31 cellular contexts compared by ENCODE assay signal in the genomic region with DNA sequence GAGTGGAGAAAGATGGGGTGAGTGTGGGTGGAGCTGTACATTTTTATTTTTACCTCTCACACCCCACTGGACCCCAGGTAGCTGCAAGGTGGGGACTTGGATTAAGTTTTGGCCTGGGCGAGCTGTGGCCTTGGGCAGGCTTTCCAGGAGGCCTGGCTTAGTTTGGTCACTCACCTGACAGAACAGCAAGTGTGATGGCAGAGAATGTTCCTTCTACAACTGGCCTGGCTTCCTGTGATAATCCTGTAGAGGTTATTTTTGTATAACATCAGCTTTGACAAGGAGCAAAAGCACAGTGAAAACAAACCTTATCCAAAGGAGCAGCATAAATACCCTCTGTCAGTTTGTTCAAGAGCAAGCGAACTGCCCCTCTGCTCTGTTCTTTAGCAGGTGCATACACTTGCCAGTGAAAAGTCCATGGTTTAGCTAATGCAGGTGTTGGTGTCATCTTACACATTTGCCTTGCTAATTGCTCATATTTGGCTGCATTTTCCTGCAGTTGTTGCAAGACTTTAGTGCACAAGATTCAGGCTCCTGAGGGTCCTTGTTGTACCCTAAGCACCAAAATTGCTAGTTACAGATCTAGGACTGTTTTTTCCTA. TPM values are rescaled to one million over a fixed set of nuclear protein-coding genes. Genes with fewer than 3 reads are reported as not detected.
DNase-seq lines count a peak whose midpoint lies in the region; TF ChIP-seq lines count a peak whose summit lies in the region.
"Had no signal": no experiment of that assay in that cellular context is flagged by ENCODE, and none has a peak within 500 bp of the region (broad histone marks: within the 10 kb centered on the region; RNA-seq: fewer than 3 reads in every experiment).

No MANE protein-coding gene starts in this region.

- DNase-seq in MM.1S (peak; percentile 86), NCI-H2196 (lab: John Stamatoyannopoulos, UW; ENCODE audit: unreplicated experiment) (peak; percentile 7), left ventricle myocardium inferior (no peak), cerebellar cortex (ENCODE audit: low spot score) (no peak), colonic mucosa (no peak)
- DNase-seq in activated CD8-positive, alpha-beta memory T cell treated with anti-CD3 and anti-CD28 coated beads for 24 hours, result no peak
- DNase-seq: activated CD4-positive, alpha-beta T cell treated with anti-CD3 and anti-CD28 coated beads for 48 hours; activated CD8-positive, alpha-beta memory T cell treated with anti-CD3 and anti-CD28 coated beads, Interleukin-2, amount 10 ng/mL, durations not matched to agents 7 days and 5 days; activated naive CD4-positive, alpha-beta T cell treated with Interleukin-2 at 50 U/mL for 16 hours; activated T-cell treated with anti-CD3 and anti-CD28 coated beads, Interleukin-2, amount 50 U/mL, for 72 hours; adrenal gland; foreskin melanocyte; hippocampal formation; immature natural killer cell; midbrain; natural killer cell; NCI-H1930; NCI-H510A; retina; spleen; stimulated activated CD4-positive, alpha-beta T cell treated with anti-CD3 and anti-CD28 coated beads, Interleukin-4, amount 100 ng/mL, for 1 hour had no signal

- no peaks in the 10 kb centered on the region for H3K79me2 ChIP-seq in MM.1S (ENCODE audit: low read length)

- H3K27me3 ChIP-seq in BLaER1 (no peaks in the 10 kb centered on the region), MM.1S (replicated peaks; ENCODE audit: insufficient read depth, low read length) (no peaks in the 10 kb centered on the region), left ventricle myocardium inferior (ENCODE audit: low read depth) (no peaks in the 10 kb centered on the region), colonic mucosa (no peaks in the 10 kb centered on the region)
- H3K27me3 ChIP-seq: adrenal gland, spleen, suprapubic skin had no signal

- H2AFZ ChIP-seq in MM.1S (ENCODE audit: low read length), result 0 out of 2 replicates have a peak overlapping the region, but pooled peaks have one; percentile 8

- H3K9me2 ChIP-seq in MM.1S (replicated peaks; ENCODE audit: insufficient read depth, low read length), result no peaks in the 10 kb centered on the region

- H4K20me1 ChIP-seq in BLaER1 (no peaks in the 10 kb centered on the region), MM.1S (ENCODE audit: insufficient read depth, low read length) (no peaks in the 10 kb centered on the region)

- TF ChIP-seq CTCF in MM.1S (IDR thresholded peaks at IDR 0.05; ENCODE audit: low read length), result no peak
- TF ChIP-seq CTCF in left ventricle myocardium inferior (IDR thresholded peaks at IDR 0.05; ENCODE audit: borderline replicate concordance), result no peak
- no peak for TF ChIP-seq CTCF in colonic mucosa (IDR thresholded peaks at IDR 0.05)

- H3K4me3 ChIP-seq in BLaER1 (no peak overlapping the region), MM.1S (ENCODE audit: low read length) (peak overlapping the region; percentile 37), left ventricle myocardium inferior (no peak overlapping the region), colonic mucosa (no peak overlapping the region)
- H3K4me3 ChIP-seq: adrenal gland, coronary artery, spleen, suprapubic skin had no signal

- intact Hi-C loops in left ventricle myocardium inferior (cut with micrococcal nuclease), result no loop called here
- intact Hi-C loops in colonic mucosa (cut with DNase I), result no loop called here

- H3K36me3 ChIP-seq in BLaER1, result no peaks in the 10 kb centered on the region
- H3K36me3 ChIP-seq in MM.1S (replicated peaks; ENCODE audit: insufficient read depth, low read length), result no peaks in the 10 kb centered on the region
- peaks cover 10% of the 10 kb centered on the region for H3K36me3 ChIP-seq in left ventricle myocardium inferior
- no peaks in the 10 kb centered on the region for H3K36me3 ChIP-seq in colonic mucosa

- H3K9ac ChIP-seq in BLaER1, result no peak overlapping the region
- H3K9ac ChIP-seq in MM.1S (ENCODE audit: low read length), result peak overlapping the region; percentile 10; the same call in 1 of the 2 replicates
- H3K9ac ChIP-seq in colonic mucosa (ENCODE audit: low read depth in 2 of 2, low read length in 2 of 2), result no peak overlapping the region

- H3K9me3 ChIP-seq in BLaER1, result 0 out of 2 replicates have a peak, but pooled peaks cover under 1% of the 10 kb centered on the region
- no peaks in the 10 kb centered on the region for H3K9me3 ChIP-seq in MM.1S (replicated peaks; ENCODE audit: insufficient read depth, low read length)
- H3K9me3 ChIP-seq in left ventricle myocardium inferior (replicated peaks), result no peaks in the 10 kb centered on the region
- H3K9me3 ChIP-seq in colonic mucosa, result no peaks in the 10 kb centered on the region
- H3K9me3 ChIP-seq: adrenal gland, spleen, suprapubic skin had no signal

- H3K4me1 ChIP-seq in BLaER1 (peaks cover 32% of the 10 kb centered on the region), MM.1S (ENCODE audit: low read length) (peaks cover 36% of the 10 kb centered on the region), left ventricle myocardium inferior (peaks cover 37% of the 10 kb centered on the region), colonic mucosa (no peaks in the 10 kb centered on the region)

- H3K27ac ChIP-seq in BLaER1 (no peak overlapping the region), MM.1S (ENCODE audit: low read length) (peak overlapping the region; percentile 78), left ventricle myocardium inferior (replicated peaks) (peak overlapping the region; percentile 84), colonic mucosa (no peak overlapping the region)
- H3K27ac ChIP-seq: C4-2B, coronary artery, RWPE1, spleen, suprapubic skin had no signal

- H3K4me2 ChIP-seq in BLaER1 (peak overlapping the region; percentile 11), MM.1S (ENCODE audit: low read depth, low read length) (peak overlapping the region; percentile 87)

- H3F3A ChIP-seq in MM.1S (ENCODE audit: insufficient read depth, low read length), result peaks cover 23% of the 10 kb centered on the region

RNA-seq across cellular contexts. Expression of a gene that starts 6.3 kb away (rescaled TPM):
- total RNA-seq in left ventricle myocardium inferior, result 36.4 TPM
- 10 to 100 TPM; 17.5 to 23.3 TPM for total RNA-seq in colonic mucosa
- total RNA-seq: G401 had no signal

RNA-seq across cellular contexts. Expression of a gene that starts 48.6 kb away (rescaled TPM):
- total RNA-seq in left ventricle myocardium inferior (not detected), colonic mucosa (1,000 to 10,000 TPM; 2,582 to 2,822 TPM)
- total RNA-seq: activated CD8-positive, alpha-beta memory T cell treated with anti-CD3 and anti-CD28 coated beads, Interleukin-2, amount 10 ng/mL, durations not matched to agents 7 days and 5 days; activated T-cell treated with anti-CD3 and anti-CD28 coated beads, Interleukin-2, amount 50 U/mL, for 72 hours; esophagus mucosa; G401; MCF 10A; natural killer cell; omental fat pad; spleen; T-helper 2 cell treated with Interferon-gamma antibody and Interleukin-4, amounts not matched to agents 100 ng/mL and 5 ng/mL, for 36 hours had no signal

Comparison
In these comparisons a context has a peak if more than half of its experiments do, and no peak if none do; other contexts are left out.
1. H3K27ac ChIP-seq: peak in MM.1S (single experiment) and left ventricle myocardium inferior (single experiment); none in BLaER1 (single experiment) and colonic mucosa (single experiment).
2. DNase-seq: peak in MM.1S (single experiment) and NCI-H2196 (single experiment); none in left ventricle myocardium inferior (single experiment), activated CD8-positive, alpha-beta memory T cell treated with anti-CD3 and anti-CD28 coated beads for 24 hours (single experiment), cerebellar cortex (single experiment) and colonic mucosa (single experiment).
3. RNA of a gene that starts 48.6 kb away (total RNA-seq): 2,582 to 2,822 TPM in colonic mucosa; not detected in left ventricle myocardium inferior (single experiment); every median in the first group is over 1,000 times any median in the second.